ENCODE assay signal across 1 cellular context in the genomic region with DNA sequence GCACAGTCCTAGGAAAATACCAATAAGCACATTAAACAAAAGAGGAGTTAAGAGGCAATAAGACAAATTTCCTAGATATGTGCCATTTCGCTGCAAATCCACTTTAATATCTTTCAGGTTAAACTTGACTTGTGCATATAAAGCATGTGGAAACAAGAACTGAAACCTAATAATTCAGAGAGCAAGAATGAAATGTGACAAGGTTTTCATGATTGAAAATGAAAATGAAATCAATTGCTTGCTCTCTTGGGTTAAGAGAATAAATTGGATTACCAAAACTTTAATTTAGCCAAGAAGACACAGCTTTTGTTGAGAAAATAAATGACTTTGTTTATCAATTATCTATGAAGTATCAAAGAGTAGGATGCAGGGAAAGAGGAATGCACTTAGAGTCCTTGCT.
TF ChIP-seq lines count a peak whose summit lies in the region.

No MANE protein-coding gene starts in this region.

TF ChIP-seq in GM12878, 131 proteins besides CTCF, POLR2A, EP300 and RAD21 (continued from another document):
- TF ChIP-seq ZBTB4 (CRISPR knock-in tag; IDR thresholded peaks at IDR 0.05) (no peak), SP1 (IDR thresholded peaks at IDR 0.05; ENCODE audit: low read depth, low read length) (no peak), JUND (IDR thresholded peaks at IDR 0.05; ENCODE audit: low read depth, low read length) (no peak), ATF7 (IDR thresholded peaks at IDR 0.05; ENCODE audit: low read depth) (peak; percentile 52), PML (IDR thresholded peaks at IDR 0.05; ENCODE audit: low read length) (no peak), SUPT20H (IDR thresholded peaks at IDR 0.05; ENCODE audit: borderline replicate concordance, control insufficient read depth, low read depth, low read length) (no peak), SUZ12 (IDR thresholded peaks at IDR 0.05; ENCODE audit: unreplicated experiment) (no peak), CBX3 (IDR thresholded peaks at IDR 0.05; ENCODE audit: borderline replicate concordance, low read depth) (no peak), BCL11A (IDR thresholded peaks at IDR 0.05; ENCODE audit: low read depth, low read length) (peak; percentile 82), ESRRA (IDR thresholded peaks at IDR 0.05; ENCODE audit: low read length) (no peak), WRNIP1 (IDR thresholded peaks at IDR 0.05; ENCODE audit: borderline replicate concordance, low read depth, low read length) (no peak), SMAD1 (IDR thresholded peaks at IDR 0.05; ENCODE audit: low read depth, partially characterized antibody) (no peak), IRF4 (IDR thresholded peaks at IDR 0.05; ENCODE audit: low read depth, low read length) (0 out of 2 replicates have a peak, but pooled peaks have one; percentile 47), BACH1 (IDR thresholded peaks at IDR 0.05; ENCODE audit: borderline replicate concordance) (peak; percentile 71; the same call in 1 of the 2 replicates), STAT3 (IDR thresholded peaks at IDR 0.05; ENCODE audit: low read depth, low read length) (no peak), TARDBP (IDR thresholded peaks at IDR 0.05; ENCODE audit: borderline replicate concordance) (no peak), BRCA1 (IDR thresholded peaks at IDR 0.05; ENCODE audit: low read depth, low read length) (no peak), MXI1 (IDR thresholded peaks at IDR 0.05; ENCODE audit: low read depth, low read length) (no peak), RFX5 (IDR thresholded peaks at IDR 0.05; ENCODE audit: low read depth, low read length) (no peak)
- TF ChIP-seq, protein P1, sequence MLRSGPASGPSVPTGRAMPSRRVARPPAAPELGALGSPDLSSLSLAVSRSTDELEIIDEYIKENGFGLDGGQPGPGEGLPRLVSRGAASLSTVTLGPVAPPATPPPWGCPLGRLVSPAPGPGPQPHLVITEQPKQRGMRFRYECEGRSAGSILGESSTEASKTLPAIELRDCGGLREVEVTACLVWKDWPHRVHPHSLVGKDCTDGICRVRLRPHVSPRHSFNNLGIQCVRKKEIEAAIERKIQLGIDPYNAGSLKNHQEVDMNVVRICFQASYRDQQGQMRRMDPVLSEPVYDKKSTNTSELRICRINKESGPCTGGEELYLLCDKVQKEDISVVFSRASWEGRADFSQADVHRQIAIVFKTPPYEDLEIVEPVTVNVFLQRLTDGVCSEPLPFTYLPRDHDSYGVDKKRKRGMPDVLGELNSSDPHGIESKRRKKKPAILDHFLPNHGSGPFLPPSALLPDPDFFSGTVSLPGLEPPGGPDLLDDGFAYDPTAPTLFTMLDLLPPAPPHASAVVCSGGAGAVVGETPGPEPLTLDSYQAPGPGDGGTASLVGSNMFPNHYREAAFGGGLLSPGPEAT (IDR thresholded peaks at IDR 0.05; ENCODE audit: low read depth) = peak; percentile 64; the same call in 1 of the 2 replicates
- TF ChIP-seq, protein P2, sequence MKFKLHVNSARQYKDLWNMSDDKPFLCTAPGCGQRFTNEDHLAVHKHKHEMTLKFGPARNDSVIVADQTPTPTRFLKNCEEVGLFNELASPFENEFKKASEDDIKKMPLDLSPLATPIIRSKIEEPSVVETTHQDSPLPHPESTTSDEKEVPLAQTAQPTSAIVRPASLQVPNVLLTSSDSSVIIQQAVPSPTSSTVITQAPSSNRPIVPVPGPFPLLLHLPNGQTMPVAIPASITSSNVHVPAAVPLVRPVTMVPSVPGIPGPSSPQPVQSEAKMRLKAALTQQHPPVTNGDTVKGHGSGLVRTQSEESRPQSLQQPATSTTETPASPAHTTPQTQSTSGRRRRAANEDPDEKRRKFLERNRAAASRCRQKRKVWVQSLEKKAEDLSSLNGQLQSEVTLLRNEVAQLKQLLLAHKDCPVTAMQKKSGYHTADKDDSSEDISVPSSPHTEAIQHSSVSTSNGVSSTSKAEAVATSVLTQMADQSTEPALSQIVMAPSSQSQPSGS (IDR thresholded peaks at IDR 0.05; ENCODE audit: low read length) = peak; percentile 63
